Comparison of ENCODE assay signal across 32 cellular contexts in the genomic region with DNA sequence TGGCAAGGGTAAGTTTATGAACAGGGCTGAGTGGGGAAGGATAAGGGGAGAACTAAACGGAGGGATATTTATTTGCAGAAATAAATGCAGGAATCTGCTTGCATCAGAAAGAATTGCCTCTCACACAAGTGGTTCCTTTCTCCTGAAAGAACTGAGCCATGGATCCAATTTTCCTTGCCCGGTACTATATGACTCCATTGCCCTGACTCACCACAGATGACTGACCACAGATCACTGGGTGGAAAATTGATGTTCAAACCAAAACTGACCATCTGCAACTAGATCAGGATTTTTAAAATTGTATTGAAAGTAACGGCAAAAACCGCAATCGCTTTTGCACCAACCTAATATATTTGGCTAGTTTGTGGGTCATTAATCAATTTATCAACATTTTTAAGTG. TPM values are rescaled to one million over a fixed set of nuclear protein-coding genes. Genes with fewer than 3 reads are reported as not detected.
A peak's percentile ranks its signal among the peaks of the same experiment; 100 is the strongest.
DNase-seq lines count a peak whose midpoint lies in the region; ATAC-seq and TF ChIP-seq lines count a peak whose summit lies in the region.
"Had no signal": no experiment of that assay in that cellular context is flagged by ENCODE, and none has a peak within 500 bp of the region (broad histone marks: within the 10 kb centered on the region; RNA-seq: fewer than 3 reads in every experiment).

No MANE protein-coding gene starts in this region.

- H3K27ac ChIP-seq in IMR-90 (ENCODE audit: insufficient read depth, low read length), result no peak overlapping the region
- H3K27ac ChIP-seq: A549, ascending aorta, BLaER1, left ventricle myocardium inferior, pancreas, suprapubic skin, upper lobe of right lung had no signal

- no peaks in the 10 kb centered on the region for H3K9me3 Mint-ChIP-seq in activated naive CD8-positive, alpha-beta T cell treated with anti-CD3 and anti-CD28 coated beads, Interleukin-2, amount 50 U/mL, for 24 hours
- H3K9me3 Mint-ChIP-seq: activated CD4-positive, alpha-beta T cell treated with anti-CD3 and anti-CD28 coated beads, Interleukin-2, amount 10 ng/mL, durations not matched to agents 24 days and 14 days; neural crest cell had no signal

- H3K14ac ChIP-seq in IMR-90 (replicated peaks; ENCODE audit: low read depth, low read length), result no peak overlapping the region

- H3K9me3 ChIP-seq in IMR-90 (ENCODE audit: control insufficient read depth, insufficient read depth, low read length), result no peaks in the 10 kb centered on the region
- H3K9me3 ChIP-seq: A549, ascending aorta, BLaER1, left ventricle myocardium inferior, pancreas, suprapubic skin, upper lobe of right lung had no signal

- CTCF ChIA-PET in IMR-90 (lab: Yijun Ruan, JAX), result no interaction called here

- H4K91ac ChIP-seq in IMR-90 (ENCODE audit: insufficient read depth, low read depth, low read length), result no peak overlapping the region

- no peak overlapping the region for H4K5ac ChIP-seq in IMR-90 (ENCODE audit: low read depth, low read length)

- ATAC-seq in IMR-90 (ENCODE audit: low read depth) (no peak), Right ventricle myocardium inferior (no peak)
- ATAC-seq in activated naive CD8-positive, alpha-beta T cell treated with anti-CD3 and anti-CD28 coated beads, Interleukin-2, amount 50 U/mL, for 24 hours, result no peak
- ATAC-seq: A549; effector memory CD8-positive, alpha-beta T cell; Panc1; pancreas had no signal

- no peaks in the 10 kb centered on the region for H3K27me3 ChIP-seq in IMR-90 (ENCODE audit: control insufficient read depth, insufficient read depth, low read length)
- H3K27me3 ChIP-seq: ascending aorta, BLaER1, pancreas, suprapubic skin, upper lobe of right lung had no signal

- peaks cover 6% of the 10 kb centered on the region for H3K9me1 ChIP-seq in IMR-90 (ENCODE audit: insufficient read depth, low read length)

- no peak overlapping the region for H3K27ac Mint-ChIP-seq in activated naive CD8-positive, alpha-beta T cell treated with anti-CD3 and anti-CD28 coated beads, Interleukin-2, amount 50 U/mL, for 24 hours
- H3K27ac Mint-ChIP-seq: activated CD4-positive, alpha-beta T cell treated with anti-CD3 and anti-CD28 coated beads, Interleukin-2, amount 10 ng/mL, durations not matched to agents 24 days and 14 days; activated naive CD8-positive, alpha-beta T cell; effector memory CD8-positive, alpha-beta T cell had no signal

- peaks cover 17% of the 10 kb centered on the region for H3K4me1 ChIP-seq in IMR-90 (ENCODE audit: control insufficient read depth, insufficient read depth, low read length)
- H3K4me1 ChIP-seq: ascending aorta, left ventricle myocardium inferior had no signal

- peaks cover 23% of the 10 kb centered on the region for H3K4me1 Mint-ChIP-seq in activated naive CD8-positive, alpha-beta T cell treated with anti-CD3 and anti-CD28 coated beads, Interleukin-2, amount 50 U/mL, for 24 hours

- no peaks in the 10 kb centered on the region for H3K36me3 ChIP-seq in IMR-90 (ENCODE audit: control insufficient read depth, insufficient read depth, low read length)
- H3K36me3 ChIP-seq: ascending aorta, BLaER1, left ventricle myocardium inferior, pancreas, suprapubic skin, upper lobe of right lung had no signal

- H2BK15ac ChIP-seq in IMR-90 (ENCODE audit: low read depth, low read length), result 0 out of 3 replicates have a peak overlapping the region, but pooled peaks have one; percentile 59

- no peak overlapping the region for H3K4ac ChIP-seq in IMR-90 (ENCODE audit: low read depth, low read length)

- no peak for TF ChIP-seq RAD21 in IMR-90 (IDR thresholded peaks at IDR 0.05; ENCODE audit: low read length)

- DNase-seq in AG10803 (ENCODE audit: low read depth), result peak; percentile 61
- peak; percentile 63 for DNase-seq in IMR-90
- DNase-seq in amniotic epithelial cell (ENCODE audit: low read depth), result peak; percentile 41
- DNase-seq in kidney tubule cell (ENCODE audit: low spot score), result peak; percentile 60
- DNase-seq in DMS79 (lab: John Stamatoyannopoulos, UW), result no peak
- no peak for DNase-seq in Right ventricle myocardium inferior (ENCODE audit: missing footprints)
- no peak for DNase-seq in activated naive CD8-positive, alpha-beta T cell treated with anti-CD3 and anti-CD28 coated beads, Interleukin-2, amount 50 U/mL, for 24 hours
- DNase-seq in DMS114 treated with DMSO at 0.1 percent for 48 hours (lab: John Stamatoyannopoulos, UW; ENCODE audit: unreplicated experiment), result no peak
- DNase-seq: activated CD4-positive, alpha-beta T cell treated with anti-CD3 and anti-CD28 coated beads, Interleukin-2, amount 10 ng/mL, durations not matched to agents 24 days and 14 days; DMS53; effector memory CD8-positive, alpha-beta T cell; GF-D8; islet precursor cell; Kasumi-1; left ventricle myocardium inferior; NCI-H146; NCI-H2107; NCI-H774; pancreas; SIG-M5; stimulated activated naive CD4-positive, alpha-beta T cell; SW 1271; T-helper 9 cell; upper lobe of right lung had no signal

- H2BK5ac ChIP-seq in IMR-90 (ENCODE audit: low read depth, low read length, poor library complexity, severe bottlenecking), result no peak overlapping the region

- no CpG with 5 or more reads among the region's 5 CpGs for WGBS in IMR-90 (ENCODE audit: extremely low coverage in 2 of 2, insufficient read length in 1 of 2), 2 experiments

- H2BK20ac ChIP-seq in IMR-90 (ENCODE audit: low read depth, low read length), result peak overlapping the region; percentile 53; the same call in 1 of the 2 replicates

- no TSS peak for BruUV-seq in IMR-90 (replicated peaks; lab: Mats Ljungman, UMichigan)

- no peak overlapping the region for H3K4me2 ChIP-seq in IMR-90 (ENCODE audit: low read depth, low read length)
- H3K4me2 ChIP-seq: A549, BLaER1 had no signal

- no peak overlapping the region for H3K23ac ChIP-seq in IMR-90 (ENCODE audit: low read depth, low read length)

- H2AFZ ChIP-seq in IMR-90 (replicated peaks; ENCODE audit: low read length, poor library complexity), result no peak overlapping the region

- dilution Hi-C loops in IMR-90 (cut with HindIII; ENCODE audit: low sequenced_read_pairs, unreplicated experiment), result no loop called here

- H3K56ac ChIP-seq in IMR-90 (ENCODE audit: extremely low read depth, insufficient read depth, low read length), result peak overlapping the region; percentile 17; the same call in 1 of the 2 replicates

- H3K18ac ChIP-seq in IMR-90 (ENCODE audit: low read depth, low read length), result no peak overlapping the region; the same call in 1 of the 2 replicates

- H3K4me3 ChIP-seq in AG10803 (ENCODE audit: low read length) (no peak overlapping the region), IMR-90 (ENCODE audit: insufficient read depth, low read depth, low read length) (no peak overlapping the region)
- H3K4me3 ChIP-seq: A549, ascending aorta, BLaER1, left ventricle myocardium inferior, pancreas, suprapubic skin, upper lobe of right lung had no signal

- H3K27me3 Mint-ChIP-seq in activated naive CD8-positive, alpha-beta T cell treated with anti-CD3 and anti-CD28 coated beads, Interleukin-2, amount 50 U/mL, for 24 hours, result no peaks in the 10 kb centered on the region
- H3K27me3 Mint-ChIP-seq: activated CD4-positive, alpha-beta T cell treated with anti-CD3 and anti-CD28 coated beads, Interleukin-2, amount 10 ng/mL, durations not matched to agents 24 days and 14 days; effector memory CD8-positive, alpha-beta T cell had no signal

- no peak overlapping the region for H2AK5ac ChIP-seq in IMR-90 (ENCODE audit: low read depth, low read length)

- no peak overlapping the region for H2AK9ac ChIP-seq in IMR-90 (replicated peaks; ENCODE audit: low read depth, low read length, poor library complexity)

- POLR2A ChIA-PET in IMR-90 (lab: Charles Lee; ENCODE audit: unreplicated experiment), result no interaction called here

- in situ Hi-C loops in IMR-90 (cut with MboI; ENCODE audit: low sequenced_read_pairs), result no loop called here

- no peaks in the 10 kb centered on the region for H3K79me1 ChIP-seq in IMR-90 (ENCODE audit: low read depth in 1 of 2, low read length in 2 of 2)

- no peaks in the 10 kb centered on the region for H3K36me3 Mint-ChIP-seq in activated naive CD8-positive, alpha-beta T cell treated with anti-CD3 and anti-CD28 coated beads, Interleukin-2, amount 50 U/mL, for 24 hours (ENCODE audit: low read depth)
- H3K36me3 Mint-ChIP-seq: activated naive CD8-positive, alpha-beta T cell had no signal

- no peak overlapping the region; the same call in 1 of the 2 replicates for H2BK120ac ChIP-seq in IMR-90 (ENCODE audit: low read depth, low read length)

- H4K8ac ChIP-seq in IMR-90 (ENCODE audit: low read depth in 2 of 2, low read length in 2 of 2), result peak overlapping the region in 1 of 2 experiments; percentile 31; a peak in 1 of 4 replicates

- TF ChIP-seq CTCF in AG10803 (conservative IDR thresholded peaks at IDR 0.05; ENCODE audit: low read length) (no peak), IMR-90 (conservative IDR thresholded peaks at IDR 0.05; ENCODE audit: low read depth, low read length) (no peak)

- no peak overlapping the region for H3K4me3 Mint-ChIP-seq in activated naive CD8-positive, alpha-beta T cell treated with anti-CD3 and anti-CD28 coated beads, Interleukin-2, amount 50 U/mL, for 24 hours
- H3K4me3 Mint-ChIP-seq: activated CD4-positive, alpha-beta T cell treated with anti-CD3 and anti-CD28 coated beads, Interleukin-2, amount 10 ng/mL, durations not matched to agents 24 days and 14 days; activated naive CD8-positive, alpha-beta T cell; effector memory CD8-positive, alpha-beta T cell; neural crest cell had no signal

- no peak for TF ChIP-seq POLR2A in IMR-90 (IDR thresholded peaks at IDR 0.05; ENCODE audit: low read depth, low read length)

- intact Hi-C loops in IMR-90 (cut with micrococcal nuclease) (loop anchor here (5.0 kb wide), 1 partner anchor 76 kb away; no protein-coding TSS in a partner anchor), Right ventricle myocardium inferior (cut with DNase I) (no loop called here)

- no peaks in the 10 kb centered on the region for H4K20me1 ChIP-seq in IMR-90 (ENCODE audit: insufficient read depth, low read length)
- H4K20me1 ChIP-seq: BLaER1 had no signal

- no peak overlapping the region for H3K9ac ChIP-seq in IMR-90 (ENCODE audit: low read depth, low read length)
- H3K9ac ChIP-seq: BLaER1 had no signal

TF ChIP-seq in IMR-90, 13 proteins besides CTCF, POLR2A, EP300 and RAD21 (continues in another document):
- TF ChIP-seq ELK1 (IDR thresholded peaks at IDR 0.05; ENCODE audit: borderline replicate concordance, low read depth, low read length) (no peak), RFX5 (IDR thresholded peaks at IDR 0.05; ENCODE audit: low read depth, low read length) (no peak)

RNA-seq across cellular contexts. Expression of gene MACC1, which starts 6.2 kb away (rescaled TPM):
- total RNA-seq in IMR-90 (2012; rRNA removed), result under 0.01 TPM in 2 replicates
- not detected in 2 replicates for polyA plus RNA-seq in IMR-90 (2012; rRNA removed)
- not detected in 2 replicates for polyA plus RNA-seq in IMR-90 (2012; cell fraction: cytosol; rRNA removed)
- polyA plus RNA-seq in IMR-90 (2012; cell fraction: nucleus; rRNA removed; ENCODE audit: low replicate concordance), result 0.01 TPM in 1 of 2 replicates, not detected in the other
- total RNA-seq in Right ventricle myocardium inferior, result 0.16 TPM
- total RNA-seq: activated CD4-positive, alpha-beta T cell treated with anti-CD3 and anti-CD28 coated beads, Interleukin-2, amount 10 ng/mL, durations not matched to agents 24 days and 14 days; ascending aorta; skeletal muscle tissue had no signal

Comparison
In these comparisons a context has a peak if more than half of its experiments do, and no peak if none do; other contexts are left out.
1. DNase-seq: peak in AG10803 (single experiment), IMR-90 (single experiment), amniotic epithelial cell (single experiment) and kidney tubule cell (single experiment); none in DMS79 (single experiment), Right ventricle myocardium inferior (single experiment), activated naive CD8-positive, alpha-beta T cell treated with anti-CD3 and anti-CD28 coated beads, Interleukin-2, amount 50 U/mL, for 24 hours (single experiment) and DMS114 treated with DMSO at 0.1 percent for 48 hours (single experiment).